13 cellular contexts compared by ENCODE assay signal in the genomic region with DNA sequence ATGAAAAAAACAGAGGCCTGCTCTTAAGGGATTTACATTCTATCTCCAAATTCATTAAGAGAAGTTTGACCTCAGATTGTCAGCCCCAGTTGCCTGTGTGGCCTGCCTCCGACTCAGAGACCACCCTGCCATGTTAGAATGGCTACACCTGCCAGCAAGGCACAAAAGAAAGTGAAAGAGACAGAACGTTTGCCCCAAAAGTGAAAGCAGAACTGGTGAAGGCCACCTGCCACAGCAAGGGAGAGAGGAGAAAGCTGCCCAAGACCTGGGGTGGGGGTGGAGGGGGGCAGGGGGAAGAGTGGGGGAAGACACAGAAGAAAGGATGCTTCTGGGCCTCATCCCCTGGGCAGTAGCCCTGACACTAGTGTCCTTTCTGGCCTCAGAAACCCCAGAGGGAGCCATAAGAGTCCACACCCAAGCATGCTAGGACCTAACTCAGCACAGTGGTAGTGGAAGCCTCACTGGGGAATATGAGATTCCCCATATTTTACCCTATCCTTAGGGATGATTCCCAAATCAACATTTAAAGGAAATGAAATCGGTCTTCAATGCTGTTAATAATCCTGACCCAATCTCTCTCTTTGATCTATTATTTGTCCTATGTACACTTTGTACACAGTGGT.
DNase-seq lines count a peak whose midpoint lies in the region; ATAC-seq, FAIRE-seq and TF ChIP-seq lines count a peak whose summit lies in the region.
"Had no signal": no experiment of that assay in that cellular context is flagged by ENCODE, and none has a peak within 500 bp of the region (broad histone marks: within the 10 kb centered on the region; RNA-seq: fewer than 3 reads in every experiment).

No MANE protein-coding gene starts in this region.

- intact Hi-C loops in GM12878 (cut with micrococcal nuclease; ENCODE audit: unreplicated experiment) (no loop called here), prostate gland (cut with DNase I) (no loop called here), posterior cingulate gyrus (cut with DNase I) (no loop called here)

- POLR2A ChIA-PET in GM12878 (lab: Charles Lee): interaction anchor here (1.1 kb wide), 1 partner anchor 10 kb away, joined by 3 read pairs; no protein-coding TSS in a partner anchor

- H3K36me3 ChIP-seq in GM12878 (ENCODE audit: control insufficient read depth in 2 of 2, insufficient read depth in 2 of 2, low read length in 1 of 2) (no peaks in the 10 kb centered on the region), prostate gland (no peaks in the 10 kb centered on the region)
- H3K36me3 ChIP-seq: upper lobe of left lung had no signal

- FAIRE-seq in GM12878 (lab: Jason Lieb, UNC): no peak
- FAIRE-seq: bronchial epithelial cell, G401.6, K562 had no signal

- H3K27me3 ChIP-seq in GM12878 (replicated peaks in 1 of 2; ENCODE audit: control insufficient read depth in 2 of 2, insufficient read depth in 2 of 2, low read length in 1 of 2): no peaks in the 10 kb centered on the region
- no peaks in the 10 kb centered on the region for H3K27me3 ChIP-seq in prostate gland (replicated peaks; ENCODE audit: insufficient read depth)
- H3K27me3 ChIP-seq: upper lobe of left lung had no signal

- H3K9ac ChIP-seq in GM12878 (ENCODE audit: control insufficient read depth, insufficient read depth, low read length): no peak overlapping the region

- peak overlapping the region; percentile 83 for H2AFZ ChIP-seq in GM12878 (ENCODE audit: control insufficient read depth, low read depth, low read length)

- H3K9me3 ChIP-seq in GM12878 (replicated peaks; ENCODE audit: control insufficient read depth, insufficient read depth, low read length) (no peaks in the 10 kb centered on the region), prostate gland (no peaks in the 10 kb centered on the region)
- H3K9me3 ChIP-seq: upper lobe of left lung had no signal

- H3K79me2 ChIP-seq in GM12878 (ENCODE audit: control insufficient read depth, insufficient read depth, low read length): no peaks in the 10 kb centered on the region

- H4K20me1 ChIP-seq in GM12878 (ENCODE audit: control insufficient read depth, insufficient read depth): no peaks in the 10 kb centered on the region

- H3K4me3 ChIP-seq in GM12878 (no peak overlapping the region), prostate gland (no peak overlapping the region)
- H3K4me3 ChIP-seq: K562, upper lobe of left lung had no signal

- RAD21 ChIA-PET in GM12878 (lab: Charles Lee; ENCODE audit: unreplicated experiment): interaction anchor here (0.6 to 1.3 kb wide), 2 partner anchors 11 to 908 kb away, joined by 3 to 4 read pairs; no protein-coding TSS in a partner anchor

- H3K4me1 ChIP-seq in GM12878 (ENCODE audit: control insufficient read depth, insufficient read depth, low read length): peaks cover 4% of the 10 kb centered on the region
- H3K4me1 ChIP-seq in prostate gland (replicated peaks): no peaks in the 10 kb centered on the region

- no peak overlapping the region for H3K27ac ChIP-seq in GM12878 (ENCODE audit: control insufficient read depth, insufficient read depth)
- no peak overlapping the region for H3K27ac ChIP-seq in prostate gland
- H3K27ac ChIP-seq: upper lobe of left lung had no signal

- TF ChIP-seq POLR2A in GM12878 (IDR thresholded peaks at IDR 0.05; ENCODE audit: low read depth, low read length) (no peak), prostate gland (IDR thresholded peaks at IDR 0.05) (no peak)

- TF ChIP-seq EP300 in GM12878 (IDR thresholded peaks at IDR 0.05; ENCODE audit: borderline replicate concordance in 1 of 2, control insufficient read depth in 1 of 2, low read depth in 2 of 2, low read length in 2 of 2): no peak

- CTCF ChIA-PET in GM12878 (lab: Yijun Ruan, JAX): interaction anchor here (0.6 kb wide), 1 partner anchor 8 kb away, joined by 3 read pairs; no protein-coding TSS in a partner anchor

- no peak for TF ChIP-seq RAD21 in GM12878 (IDR thresholded peaks at IDR 0.05; ENCODE audit: insufficient read depth, low read depth, low read length)

- SMC1A ChIA-PET in GM12878 (lab: Charles Lee; ENCODE audit: uncharacterized antibody, unreplicated experiment): interaction anchor here (0.6 to 1.7 kb wide), 3 partner anchors 8 to 120 kb away, joined by 3 to 7 read pairs (median 6); no protein-coding TSS in a partner anchor

- 36% methylated on average over 3 of the region's 3 CpGs for WGBS in GM12878 (ENCODE audit: insufficient coverage, insufficient replicate concordance, low lambda C conversion rate, missing lambda C conversion rate)
- 53% methylated on average over 3 of the region's 3 CpGs for WGBS in prostate gland

- in situ Hi-C loops in GM12878 (cut with MboI): no loop called here

- DNase-seq in GM12878 (ENCODE audit: low read depth, low spot score) (peak; percentile 40), prostate gland (ENCODE audit: low spot score) (no peak), HuH-7.5 (ENCODE audit: low spot score) (no peak), posterior cingulate gyrus (no peak)
- no peak for DNase-seq in activated CD4-positive, CD25-positive, alpha-beta regulatory T cell treated with anti-CD3 and anti-CD28 coated beads, Interleukin-2, amount 50 U/mL, for 72 hours
- DNase-seq: upper lobe of left lung had no signal

- ATAC-seq in GM18870 (IDR thresholded peaks at IDR 0.05; ENCODE audit: unreplicated experiment) (peak; percentile 94), GM21619 (IDR thresholded peaks at IDR 0.05; ENCODE audit: unreplicated experiment) (peak; percentile 96), HG03354 (IDR thresholded peaks at IDR 0.05; ENCODE audit: poor library complexity, severe bottlenecking, unreplicated experiment) (peak; percentile 99), GM12878 (peak; percentile 97)
- ATAC-seq: K562, Panc1 had no signal

- TF ChIP-seq CTCF in GM12878 (IDR thresholded peaks at IDR 0.05 in 2 of 3, conservative IDR thresholded peaks at IDR 0.05 in 1 of 3; ENCODE audit: control insufficient read depth in 2 of 3, extremely low read depth in 1 of 3, insufficient read depth in 1 of 3, low read depth in 3 of 3, low read length in 3 of 3) (no peak), prostate gland (IDR thresholded peaks at IDR 0.05) (no peak)

- BruUV-seq in GM12878 (replicated peaks; lab: Mats Ljungman, UMichigan): no TSS peak

- H3K4me2 ChIP-seq in GM12878 (ENCODE audit: control insufficient read depth, insufficient read depth): peak overlapping the region; percentile 68

TF ChIP-seq in GM12878, 131 proteins besides CTCF, POLR2A, EP300 and RAD21:
- peak; percentile 57; the same call in 1 of the 2 replicates for TF ChIP-seq SPI1 (IDR thresholded peaks at IDR 0.05; ENCODE audit: borderline replicate concordance, insufficient read depth, low read depth, low read length)
- no peak for TF ChIP-seq NR2C1 (IDR thresholded peaks at IDR 0.05)
- TF ChIP-seq TCF3 (IDR thresholded peaks at IDR 0.05; ENCODE audit: borderline replicate concordance, insufficient read depth, low read depth, low read length): peak; percentile 78; the same call in 1 of the 2 replicates
- TF ChIP-seq MXI1 (IDR thresholded peaks at IDR 0.05; ENCODE audit: low read depth, low read length): no peak
- TF ChIP-seq, protein P1, sequence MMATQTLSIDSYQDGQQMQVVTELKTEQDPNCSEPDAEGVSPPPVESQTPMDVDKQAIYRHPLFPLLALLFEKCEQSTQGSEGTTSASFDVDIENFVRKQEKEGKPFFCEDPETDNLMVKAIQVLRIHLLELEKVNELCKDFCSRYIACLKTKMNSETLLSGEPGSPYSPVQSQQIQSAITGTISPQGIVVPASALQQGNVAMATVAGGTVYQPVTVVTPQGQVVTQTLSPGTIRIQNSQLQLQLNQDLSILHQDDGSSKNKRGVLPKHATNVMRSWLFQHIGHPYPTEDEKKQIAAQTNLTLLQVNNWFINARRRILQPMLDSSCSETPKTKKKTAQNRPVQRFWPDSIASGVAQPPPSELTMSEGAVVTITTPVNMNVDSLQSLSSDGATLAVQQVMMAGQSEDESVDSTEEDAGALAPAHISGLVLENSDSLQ (IDR thresholded peaks at IDR 0.05): no peak
- TF ChIP-seq, protein P2, sequence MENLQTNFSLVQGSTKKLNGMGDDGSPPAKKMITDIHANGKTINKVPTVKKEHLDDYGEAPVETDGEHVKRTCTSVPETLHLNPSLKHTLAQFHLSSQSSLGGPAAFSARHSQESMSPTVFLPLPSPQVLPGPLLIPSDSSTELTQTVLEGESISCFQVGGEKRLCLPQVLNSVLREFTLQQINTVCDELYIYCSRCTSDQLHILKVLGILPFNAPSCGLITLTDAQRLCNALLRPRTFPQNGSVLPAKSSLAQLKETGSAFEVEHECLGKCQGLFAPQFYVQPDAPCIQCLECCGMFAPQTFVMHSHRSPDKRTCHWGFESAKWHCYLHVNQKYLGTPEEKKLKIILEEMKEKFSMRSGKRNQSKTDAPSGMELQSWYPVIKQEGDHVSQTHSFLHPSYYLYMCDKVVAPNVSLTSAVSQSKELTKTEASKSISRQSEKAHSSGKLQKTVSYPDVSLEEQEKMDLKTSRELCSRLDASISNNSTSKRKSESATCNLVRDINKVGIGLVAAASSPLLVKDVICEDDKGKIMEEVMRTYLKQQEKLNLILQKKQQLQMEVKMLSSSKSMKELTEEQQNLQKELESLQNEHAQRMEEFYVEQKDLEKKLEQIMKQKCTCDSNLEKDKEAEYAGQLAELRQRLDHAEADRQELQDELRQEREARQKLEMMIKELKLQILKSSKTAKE (IDR thresholded peaks at IDR 0.05; ENCODE audit: low read depth, poor library complexity, severe bottlenecking): no peak
- no peak for TF ChIP-seq SREBF2 (IDR thresholded peaks at IDR 0.05; ENCODE audit: low read length)
- no peak for TF ChIP-seq HDAC6 (IDR thresholded peaks at IDR 0.05; ENCODE audit: unreplicated experiment)
- no peak for TF ChIP-seq CBFB (IDR thresholded peaks at IDR 0.05; ENCODE audit: low read depth)
- peak; percentile 78 for TF ChIP-seq TCF12 (IDR thresholded peaks at IDR 0.05; ENCODE audit: low read depth, low read length)
- TF ChIP-seq CBX5 (IDR thresholded peaks at IDR 0.05; ENCODE audit: low read depth): no peak
- TF ChIP-seq YY1 (IDR thresholded peaks at IDR 0.05; ENCODE audit: low read depth, low read length): 0 out of 2 replicates have a peak, but pooled peaks have one; percentile 31
- TF ChIP-seq RBBP5 (conservative IDR thresholded peaks at IDR 0.05): no peak
